In genomic region chr1:86915737-86916235, GRCh38 we compare ENCODE assay signal across 8 cellular contexts. TPM values are rescaled to one million over a fixed set of nuclear protein-coding genes. Genes with fewer than 3 reads are reported as not detected.
DNase-seq lines count a peak whose midpoint lies in the region; ATAC-seq and TF ChIP-seq lines count a peak whose summit lies in the region.

No MANE protein-coding gene starts in this region.

- no peak for ATAC-seq in HG02623 (IDR thresholded peaks at IDR 0.05; ENCODE audit: unreplicated experiment)

- no peaks in the 10 kb centered on the region for H3K9me2 ChIP-seq in GM23248 (ENCODE audit: insufficient read depth)
- no peaks in the 10 kb centered on the region for H3K9me2 ChIP-seq in PC-9 (ENCODE audit: insufficient read depth)

- in situ Hi-C loops in GM23248 (cut with MboI): no loop called here

- H3K27ac ChIP-seq in GM23248: peak overlapping the region; percentile 35
- no peak overlapping the region for H3K27ac ChIP-seq in PC-9
- H3K27ac ChIP-seq in left ventricle myocardium inferior (replicated peaks): peak overlapping the region; percentile 89
- H3K27ac ChIP-seq in skeletal muscle tissue (ENCODE audit: low read depth, low read length): peak overlapping the region; percentile 79

- H3F3A ChIP-seq in GM23248 (ENCODE audit: insufficient read depth) (peaks cover 5% of the 10 kb centered on the region; the same call in 1 of the 2 replicates), PC-9 (ENCODE audit: insufficient read depth, low read depth) (peaks cover 9% of the 10 kb centered on the region; the same call in 1 of the 2 replicates)

- 4 to 7% methylated on average over 14 of the region's 14 CpGs for whole genome bisulfite sequencing in GM23248 (ENCODE audit: low coverage in 1 of 2, low lambda C conversion rate in 2 of 2, missing lambda C conversion rate in 2 of 2), 2 experiments

- intact Hi-C loops in PC-9 (cut with micrococcal nuclease; ENCODE audit: unreplicated experiment) (no loop called here), left ventricle myocardium inferior (cut with micrococcal nuclease) (no loop called here)

- peaks cover 11% of the 10 kb centered on the region; the same call in 1 of the 2 replicates for H4K20me1 ChIP-seq in GM23248 (ENCODE audit: insufficient read depth)
- H4K20me1 ChIP-seq in PC-9 (ENCODE audit: insufficient read depth): peaks cover 34% of the 10 kb centered on the region

- BruUV-seq in PC-9 (replicated peaks; lab: Mats Ljungman, UMichigan): TSS peak; percentile 26

- H3K79me2 ChIP-seq in GM23248 (ENCODE audit: insufficient read depth) (peaks cover 80% of the 10 kb centered on the region), PC-9 (ENCODE audit: low read depth) (peaks cover 84% of the 10 kb centered on the region)

- TF ChIP-seq CTCF in PC-9 (conservative IDR thresholded peaks at IDR 0.05) (no peak), left ventricle myocardium inferior (IDR thresholded peaks at IDR 0.05; ENCODE audit: borderline replicate concordance) (no peak)

- POLR2A ChIA-PET in PC-9 (lab: Charles Lee; ENCODE audit: unreplicated experiment): interaction anchor here (0.9 kb wide), 1 partner anchor 135 kb away, joined by 25 read pairs; no protein-coding TSS in a partner anchor

- CTCF ChIA-PET in PC-9 (lab: Charles Lee): no interaction called here

- H3K4me3 ChIP-seq in GM23248 (peak overlapping the region; percentile 91), PC-9 (peak overlapping the region; percentile 98), left ventricle myocardium inferior (peak overlapping the region; percentile 88), skeletal muscle tissue (ENCODE audit: low read length in 3 of 3) (peak overlapping the region; percentile 71 to 96 (median 95))

- DNase-seq in GM23248: peak; percentile 15
- no peak for DNase-seq in PC-9
- no peak for DNase-seq in left ventricle myocardium inferior
- no peak for DNase-seq in glomerular visceral epithelial cell (ENCODE audit: extremely low spot score)
- no peak for DNase-seq in NCI-H524 (lab: John Stamatoyannopoulos, UW)
- DNase-seq in nucleus accumbens (lab: John Stamatoyannopoulos, UW): no peak

- H3K9ac ChIP-seq in GM23248 (peak overlapping the region; percentile 78), skeletal muscle tissue (ENCODE audit: low read depth in 1 of 3, low read length in 3 of 3) (peak overlapping the region; percentile 80 to 91 (median 87))

- H3K36me3 ChIP-seq in GM23248 (ENCODE audit: low read depth) (no peaks in the 10 kb centered on the region), PC-9 (ENCODE audit: low read depth) (peaks cover 3% of the 10 kb centered on the region), left ventricle myocardium inferior (no peaks in the 10 kb centered on the region), skeletal muscle tissue (ENCODE audit: control insufficient read depth in 3 of 3, insufficient read depth in 3 of 3, low read length in 3 of 3) (peaks cover 0 to 3% (median 0%) of the 10 kb centered on the region in 3 donors)

- H3K27me3 ChIP-seq in GM23248 (replicated peaks; ENCODE audit: insufficient read depth) (no peaks in the 10 kb centered on the region), PC-9 (ENCODE audit: insufficient read depth, low read depth) (no peaks in the 10 kb centered on the region), left ventricle myocardium inferior (ENCODE audit: low read depth) (no peaks in the 10 kb centered on the region), skeletal muscle tissue (ENCODE audit: control insufficient read depth in 3 of 3, insufficient read depth in 3 of 3, low read length in 3 of 3) (no peaks in the 10 kb centered on the region)

- H3K4me2 ChIP-seq in GM23248 (ENCODE audit: unreplicated experiment) (peak overlapping the region; percentile 97), PC-9 (peak overlapping the region; percentile 91)

- H3K4me1 ChIP-seq in GM23248 (ENCODE audit: insufficient read depth) (peaks cover 21% of the 10 kb centered on the region), PC-9 (replicated peaks; ENCODE audit: insufficient read depth) (peaks cover 22% of the 10 kb centered on the region), left ventricle myocardium inferior (peaks cover 54% of the 10 kb centered on the region), skeletal muscle tissue (ENCODE audit: control insufficient read depth in 3 of 3, insufficient read depth in 3 of 3, low read length in 3 of 3) (peaks cover 8 to 29% (median 19%) of the 10 kb centered on the region in 3 donors)

- no peaks in the 10 kb centered on the region for H3K9me3 ChIP-seq in GM23248 (ENCODE audit: low read depth)
- H3K9me3 ChIP-seq in PC-9 (ENCODE audit: insufficient read depth, low read depth): no peaks in the 10 kb centered on the region
- H3K9me3 ChIP-seq in left ventricle myocardium inferior (replicated peaks): no peaks in the 10 kb centered on the region
- H3K9me3 ChIP-seq in skeletal muscle tissue (ENCODE audit: control insufficient read depth in 3 of 3, low read length in 3 of 3): no peaks in the 10 kb centered on the region

- H2AFZ ChIP-seq in GM23248 (peak overlapping the region; percentile 94), PC-9 (peak overlapping the region; percentile 95)

RNA-seq across cellular contexts. Expression of gene HS2ST1, which starts 1.4 kb away (rescaled TPM):
- 13.5 and 15.2 TPM in 2 replicates for total RNA-seq in GM23248 (2014; rRNA removed; shearing (Covaris generic))
- 10.1 TPM in 2 replicates for polyA plus RNA-seq in GM23248 (2016; fragmentation: Nextera tagmentation; extraction: Ambion mirVana)
- total RNA-seq in PC-9 (2021) (35.0 and 37.0 TPM in 2 replicates), left ventricle myocardium inferior (12.6 TPM), skeletal muscle tissue (9.9 TPM)

RNA-seq across cellular contexts. Expression of gene SELENOF, which starts 1.9 kb away (rescaled TPM):
- total RNA-seq in GM23248 (2014; rRNA removed; shearing (Covaris generic)): 203 and 280 TPM in 2 replicates
- polyA plus RNA-seq in GM23248 (2016; fragmentation: Nextera tagmentation; extraction: Ambion mirVana): 296 and 298 TPM in 2 replicates
- total RNA-seq in PC-9 (2021) (137 and 142 TPM in 2 replicates), left ventricle myocardium inferior (67.0 TPM), skeletal muscle tissue (101 TPM)
